Comparison of ENCODE assay signal across 9 cellular contexts in genomic region chr14:38254565-38255407, GRCh38. TPM values are rescaled to one million over a fixed set of nuclear protein-coding genes. Genes with fewer than 3 reads are reported as not detected.
A peak's percentile ranks its signal among the peaks of the same experiment; 100 is the strongest.
DNase-seq lines count a peak whose midpoint lies in the region; ATAC-seq, FAIRE-seq and TF ChIP-seq lines count a peak whose summit lies in the region.
"Had no signal": no experiment of that assay in that cellular context is flagged by ENCODE, and none has a peak within 500 bp of the region (broad histone marks: within the 10 kb centered on the region; RNA-seq: fewer than 3 reads in every experiment).

No MANE protein-coding gene starts in this region.

- H3K4me3 Mint-ChIP-seq in dendritic cell treated with granulocyte-macrophage colony-stimulating factor and Interleukin-4, amounts not matched to agents 40 ng/mL and 50 ng/mL, for 4 days, result peak overlapping the region; percentile 39
- H3K4me3 Mint-ChIP-seq: T-helper 1 cell treated with Interleukin-12 subunit alpha and Interleukin-12 subunit beta and Interleukin-4 antibody, amounts not matched to agents 30 μg/mL and 1 μg/mL, for 36 hours had no signal

- H3K27ac Mint-ChIP-seq in dendritic cell treated with granulocyte-macrophage colony-stimulating factor and Interleukin-4, amounts not matched to agents 40 ng/mL and 50 ng/mL, for 4 days, result peak overlapping the region; percentile 50
- H3K27ac Mint-ChIP-seq: T-helper 1 cell treated with Interleukin-12 subunit alpha and Interleukin-12 subunit beta and Interleukin-4 antibody, amounts not matched to agents 30 μg/mL and 1 μg/mL, for 36 hours had no signal

- peaks cover 40% of the 10 kb centered on the region for H3K27me3 Mint-ChIP-seq in dendritic cell treated with granulocyte-macrophage colony-stimulating factor and Interleukin-4, amounts not matched to agents 40 ng/mL and 50 ng/mL, for 4 days

- no peak overlapping the region for H3K9ac ChIP-seq in HepG2 (ENCODE audit: insufficient read depth, low read depth, low read length)

- H2AFZ ChIP-seq in HepG2 (ENCODE audit: low read length), result no peak overlapping the region

- in situ Hi-C loops in HepG2 (cut with HindIII; ENCODE audit: extremely low pct_ligation_motif_present, low pct_unique_long_range_greater_than_20kb), result no loop called here

- WGBS in HepG2 (ENCODE audit: low lambda C conversion rate), result 54% methylated on average over 44 of the region's 44 CpGs
- 16 to 30% (median 16%) methylated on average over 27 to 44 of the region's 44 CpGs for WGBS in stomach, 5 donors

- H3K9me3 ChIP-seq in Peyer's patch (no peaks in the 10 kb centered on the region), HepG2 (ENCODE audit: low read length) (no peaks in the 10 kb centered on the region), stomach (no peaks in the 10 kb centered on the region), WERI-Rb-1 (ENCODE audit: severe bottlenecking) (peaks cover 6% of the 10 kb centered on the region)

- no peaks in the 10 kb centered on the region for H3K9me3 Mint-ChIP-seq in dendritic cell treated with granulocyte-macrophage colony-stimulating factor and Interleukin-4, amounts not matched to agents 40 ng/mL and 50 ng/mL, for 4 days
- H3K9me3 Mint-ChIP-seq: T-helper 1 cell treated with Interleukin-12 subunit alpha and Interleukin-12 subunit beta and Interleukin-4 antibody, amounts not matched to agents 30 μg/mL and 1 μg/mL, for 36 hours had no signal

- CTCF ChIA-PET in HepG2 (lab: Yijun Ruan, JAX; ENCODE audit: low intra/inter-chr PET ratio, low total read pairs), result no interaction called here

- no peaks in the 10 kb centered on the region for H3K36me3 ChIP-seq in Peyer's patch
- H3K36me3 ChIP-seq in HepG2 (replicated peaks in 1 of 2; ENCODE audit: control insufficient read depth in 1 of 2, insufficient read depth in 2 of 2, low read length in 2 of 2), result no peaks in the 10 kb centered on the region
- no peaks in the 10 kb centered on the region for H3K36me3 ChIP-seq in stomach
- no peaks in the 10 kb centered on the region for H3K36me3 ChIP-seq in WERI-Rb-1

- H3K4me3 ChIP-seq in Peyer's patch (peak overlapping the region; percentile 15 to 48 (median 34)), HepG2 (replicated peaks in 1 of 3; ENCODE audit: insufficient read depth in 1 of 3, low read depth in 2 of 3, low read length in 3 of 3) (no peak overlapping the region), stomach (peak overlapping the region; percentile 45 to 59 (median 51)), WERI-Rb-1 (ENCODE audit: low read depth, low read length) (no peak overlapping the region)

- H3K36me3 Mint-ChIP-seq in dendritic cell treated with granulocyte-macrophage colony-stimulating factor and Interleukin-4, amounts not matched to agents 40 ng/mL and 50 ng/mL, for 4 days (ENCODE audit: low read depth), result no peaks in the 10 kb centered on the region

- no peaks in the 10 kb centered on the region for H4K20me1 ChIP-seq in HepG2 (ENCODE audit: insufficient read depth, low read length)

- TF ChIP-seq RAD21 in HepG2 (CRISPR knock-in tag; IDR thresholded peaks at IDR 0.05), result no peak

- BruUV-seq in HepG2 (replicated peaks; lab: Mats Ljungman, UMichigan), result no TSS peak

- POLR2A ChIA-PET in HepG2 (lab: Yijun Ruan, JAX), result no interaction called here

- no peak overlapping the region for H3K4me2 ChIP-seq in HepG2 (ENCODE audit: low read depth, low read length)

- H3K4me1 Mint-ChIP-seq in dendritic cell treated with granulocyte-macrophage colony-stimulating factor and Interleukin-4, amounts not matched to agents 40 ng/mL and 50 ng/mL, for 4 days (ENCODE audit: low read depth), result peaks cover 18% of the 10 kb centered on the region

- DNase-seq in Peyer's patch, result peak in 1 of 3 donors; percentile 43
- DNase-seq in HepG2 (ENCODE audit: low spot score), result no peak
- peak; percentile 41 for DNase-seq in stomach
- DNase-seq in NCI-H748 (lab: John Stamatoyannopoulos, UW; ENCODE audit: unreplicated experiment), result no peak
- no peak for DNase-seq in WERI-Rb-1
- DNase-seq in NCI-H526 treated with DMSO at 0.1 percent for 48 hours (lab: John Stamatoyannopoulos, UW), result no peak
- DNase-seq: NCI-H1092 treated with DMSO at 0.1 percent for 48 hours had no signal

- TF ChIP-seq POLR2A in Peyer's patch (IDR thresholded peaks at IDR 0.05) (no peak), HepG2 (IDR thresholded peaks at IDR 0.05; ENCODE audit: insufficient read depth in 1 of 2, low read depth in 2 of 2, low read length in 2 of 2) (no peak), stomach (IDR thresholded peaks at IDR 0.05) (no peak)

- H3K27me3 ChIP-seq in Peyer's patch (peaks cover 0 to 14% of the 10 kb centered on the region in 2 donors), HepG2 (ENCODE audit: control insufficient read depth in 1 of 2, insufficient read depth in 2 of 2, low read length in 2 of 2) (no peaks in the 10 kb centered on the region), stomach (peaks cover 0 to 31% (median 19%) of the 10 kb centered on the region in 3 donors), WERI-Rb-1 (ENCODE audit: insufficient read depth, low read depth, severe bottlenecking) (peaks cover 60% of the 10 kb centered on the region)

- FAIRE-seq in HepG2 (lab: Jason Lieb, UNC), result no peak

- H3K4me1 ChIP-seq in Peyer's patch (no peaks in the 10 kb centered on the region), HepG2 (ENCODE audit: insufficient read depth, low read length) (no peaks in the 10 kb centered on the region), stomach (peaks cover 10 to 21% (median 16%) of the 10 kb centered on the region in 4 donors)

- no peaks in the 10 kb centered on the region for H3K79me2 ChIP-seq in HepG2 (ENCODE audit: insufficient read depth, low read length)

- H3K27ac ChIP-seq in Peyer's patch, result peak overlapping the region in 3 of 4 donors; percentile 32 to 86 (median 80)
- no peak overlapping the region for H3K27ac ChIP-seq in HepG2 (ENCODE audit: extremely low read length, insufficient read depth, low read length)
- H3K27ac ChIP-seq in stomach, result peak overlapping the region; percentile 54 to 79 (median 71)
- no peak overlapping the region for H3K27ac ChIP-seq in WERI-Rb-1

- intact Hi-C loops in dendritic cell treated with granulocyte-macrophage colony-stimulating factor and Interleukin-4, amounts not matched to agents 40 ng/mL and 50 ng/mL, for 4 days (cut with micrococcal nuclease), result no loop called here
- intact Hi-C loops in HepG2 (cut with micrococcal nuclease; ENCODE audit: unreplicated experiment), result no loop called here
- intact Hi-C loops in stomach (cut with DNase I; ENCODE audit: low total_unique reads), result no loop called here

- no peak for TF ChIP-seq CTCF in Peyer's patch (IDR thresholded peaks at IDR 0.05)
- TF ChIP-seq CTCF in HepG2 (CRISPR knock-in tag; IDR thresholded peaks at IDR 0.05), result no peak
- no peak for TF ChIP-seq CTCF in stomach (IDR thresholded peaks at IDR 0.05)
- TF ChIP-seq CTCF in WERI-Rb-1 (IDR thresholded peaks at IDR 0.05; ENCODE audit: low read depth, low read length), result no peak

- ATAC-seq in HepG2, result peak; percentile 31

- TF ChIP-seq EP300 in HepG2 (IDR thresholded peaks at IDR 0.05; ENCODE audit: low read depth in 2 of 2, low read length in 2 of 2), result no peak
- TF ChIP-seq EP300 in HepG2 (CRISPR knock-in tag; IDR thresholded peaks at IDR 0.05; ENCODE audit: borderline replicate concordance), result no peak
- no peak for TF ChIP-seq EP300 in stomach (IDR thresholded peaks at IDR 0.05)

RNA-seq across cellular contexts. Expression of gene CLEC14A, which starts 1.1 kb away (rescaled TPM):
- total RNA-seq in Peyer's patch (10 to 100 TPM in 1 of 4 donors, 1 to 10 TPM in 3; 4.0 to 11.0 (median 7.5) TPM), HepG2 (2016; rRNA removed; fragmentation: Illumina TruSeq; extraction: Trizol) (not detected in 2 replicates), stomach (10 to 100 TPM in 3 of 5 donors, 1 to 10 TPM in 1, not detected in 1; 2.6 to 24.9 (median 16.5) TPM)
- not detected in 2 replicates for total RNA-seq in HepG2 (2016; cell fraction: cytosol; rRNA removed; fragmentation: Illumina TruSeq; extraction: Trizol; ENCODE audit: low read depth)
- total RNA-seq in HepG2 (2016; cell fraction: insoluble cytoplasmic fraction; rRNA removed; fragmentation: Illumina TruSeq; extraction: Trizol), result not detected in 2 replicates
- total RNA-seq in HepG2 (2016; cell fraction: membrane; rRNA removed; fragmentation: Illumina TruSeq; extraction: Trizol), result not detected in 2 replicates
- total RNA-seq in HepG2 (2016; cell fraction: nucleus; rRNA removed; fragmentation: Illumina TruSeq; extraction: Trizol), result not detected in 2 replicates
- polyA plus RNA-seq in HepG2 (2011; rRNA removed) (not detected in 2 replicates), stomach (1 to 10 TPM; 1.8 to 9.6 (median 4.4) TPM)
- not detected in 2 replicates for polyA plus RNA-seq in HepG2 (2011; cell fraction: cytosol; rRNA removed)
- polyA plus RNA-seq in HepG2 (2011; cell fraction: nucleus; rRNA removed), result not detected in 2 replicates
- polyA plus RNA-seq in HepG2 (2012), result not detected in 2 replicates
- polyA plus RNA-seq in HepG2 (2016; cell fraction: cytosol; fragmentation: Illumina TruSeq; extraction: Trizol; ENCODE audit: low read depth), result not detected in 2 replicates
- not detected in 2 replicates for polyA plus RNA-seq in HepG2 (2016; cell fraction: insoluble cytoplasmic fraction; fragmentation: Illumina TruSeq; extraction: Trizol; ENCODE audit: low read depth)
- not detected in 2 replicates for polyA plus RNA-seq in HepG2 (2016; cell fraction: membrane; fragmentation: Illumina TruSeq; extraction: Trizol; ENCODE audit: low read depth)
- not detected in 2 replicates for polyA plus RNA-seq in HepG2 (2016; cell fraction: nucleus; fragmentation: Illumina TruSeq; extraction: Trizol; ENCODE audit: insufficient read depth, low read depth)
- polyA minus RNA-seq in HepG2 (2011; rRNA and poly(A)+ RNA removed; ENCODE audit: low replicate concordance), result not detected in 2 replicates
- not detected in 2 replicates for polyA minus RNA-seq in HepG2 (2011; cell fraction: cytosol; rRNA and poly(A)+ RNA removed)
- not detected in 2 replicates for polyA minus RNA-seq in HepG2 (2011; cell fraction: nucleus; rRNA and poly(A)+ RNA removed)

RNA-seq across cellular contexts. Expression of gene SSTR1, which starts 47.1 kb away (rescaled TPM):
- total RNA-seq in Peyer's patch, result 10 to 100 TPM in 2 of 4 donors, 1 to 10 TPM in 2; 2.5 to 13.1 (median 9.8) TPM
- 0.04 TPM in 2 replicates for total RNA-seq in HepG2 (2016; rRNA removed; fragmentation: Illumina TruSeq; extraction: Trizol)
- total RNA-seq in HepG2 (2016; cell fraction: cytosol; rRNA removed; fragmentation: Illumina TruSeq; extraction: Trizol; ENCODE audit: low read depth), result not detected in 2 replicates
- 0.02 TPM in 1 of 2 replicates, not detected in the other for total RNA-seq in HepG2 (2016; cell fraction: insoluble cytoplasmic fraction; rRNA removed; fragmentation: Illumina TruSeq; extraction: Trizol)
- 0.03 TPM in 1 of 2 replicates, not detected in the other for total RNA-seq in HepG2 (2016; cell fraction: membrane; rRNA removed; fragmentation: Illumina TruSeq; extraction: Trizol)
- not detected in 2 replicates for total RNA-seq in HepG2 (2016; cell fraction: nucleus; rRNA removed; fragmentation: Illumina TruSeq; extraction: Trizol)
- polyA plus RNA-seq in HepG2 (2011; rRNA removed), result 0.04 and 0.12 TPM in 2 replicates
- 0.03 and 0.08 TPM in 2 replicates for polyA plus RNA-seq in HepG2 (2011; cell fraction: cytosol; rRNA removed)
- 0.42 and 0.45 TPM in 2 replicates for polyA plus RNA-seq in HepG2 (2011; cell fraction: nucleus; rRNA removed)
- polyA plus RNA-seq in HepG2 (2012), result 0.04 and 0.17 TPM in 2 replicates
- polyA plus RNA-seq in HepG2 (2016; cell fraction: cytosol; fragmentation: Illumina TruSeq; extraction: Trizol; ENCODE audit: low read depth), result not detected in 2 replicates
- polyA plus RNA-seq in HepG2 (2016; cell fraction: insoluble cytoplasmic fraction; fragmentation: Illumina TruSeq; extraction: Trizol; ENCODE audit: low read depth), result 0.04 and 0.09 TPM in 2 replicates
- polyA plus RNA-seq in HepG2 (2016; cell fraction: membrane; fragmentation: Illumina TruSeq; extraction: Trizol; ENCODE audit: low read depth), result not detected in 2 replicates
- polyA plus RNA-seq in HepG2 (2016; cell fraction: nucleus; fragmentation: Illumina TruSeq; extraction: Trizol; ENCODE audit: insufficient read depth, low read depth), result 0.13 and 0.14 TPM in 2 replicates
- 0.48 and 26.0 TPM in 2 replicates for polyA minus RNA-seq in HepG2 (2011; rRNA and poly(A)+ RNA removed; ENCODE audit: low replicate concordance)
- 0.30 and 0.70 TPM in 2 replicates for polyA minus RNA-seq in HepG2 (2011; cell fraction: cytosol; rRNA and poly(A)+ RNA removed)
- 0.37 and 0.64 TPM in 2 replicates for polyA minus RNA-seq in HepG2 (2011; cell fraction: nucleus; rRNA and poly(A)+ RNA removed)
- total RNA-seq in stomach, result 10 to 100 TPM in 4 of 5 donors, 1 to 10 TPM in 1; 1.2 to 26.1 (median 15.6) TPM
- 10 to 100 TPM in 1 of 3 donors, 1 to 10 TPM in 2; 1.1 to 11.9 (median 4.2) TPM for polyA plus RNA-seq in stomach

Comparison
In these comparisons a context has a peak if more than half of its experiments do, and no peak if none do; other contexts are left out.
1. H3K27ac ChIP-seq: peak in Peyer's patch (3 of 4) and stomach (5 of 5); none in HepG2 (single experiment) and WERI-Rb-1 (single experiment).
2. H3K4me3 ChIP-seq: peak in Peyer's patch (4 of 4) and stomach (4 of 4); none in HepG2 (0 of 3) and WERI-Rb-1 (single experiment).